Comparison of ENCODE assay signal across 23 cellular contexts in the genomic region with DNA sequence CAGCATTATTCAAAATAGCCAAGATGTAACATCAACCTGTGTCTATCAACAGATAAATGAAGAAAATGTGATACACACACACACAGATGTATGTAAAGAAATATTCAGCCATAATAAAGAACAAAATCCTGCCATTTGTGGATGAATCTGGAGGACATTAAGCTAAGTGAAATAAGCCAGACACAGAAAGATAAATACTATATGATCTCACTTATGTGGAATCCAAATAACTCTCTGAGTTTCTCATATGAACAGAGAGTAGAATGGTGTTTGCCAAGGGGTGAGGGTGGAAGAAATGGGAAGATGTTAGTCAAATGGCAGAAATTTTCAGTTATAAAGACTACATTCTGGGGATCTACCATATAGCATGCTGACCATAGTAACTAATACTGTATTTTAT.
"Had no signal": no experiment of that assay in that cellular context is flagged by ENCODE, and none has a peak within 500 bp of the region (broad histone marks: within the 10 kb centered on the region; RNA-seq: fewer than 3 reads in every experiment).

No MANE protein-coding gene starts in this region.

- H3K27ac ChIP-seq: ascending aorta, esophagus squamous epithelium, heart right ventricle, pancreas, right lobe of liver, testis, upper lobe of left lung, VCaP had no signal

- H3K9me3 ChIP-seq: ascending aorta, esophagus squamous epithelium, pancreas, right lobe of liver, testis, upper lobe of left lung had no signal

- H3K36me3 ChIP-seq: ascending aorta, esophagus squamous epithelium, heart right ventricle, pancreas, right lobe of liver, upper lobe of left lung had no signal

- ATAC-seq: activated naive CD8-positive, alpha-beta T cell treated with anti-CD3 and anti-CD28 coated beads, Interleukin-2, amount 50 U/mL, for 24 hours; heart right ventricle; left ventricle myocardium superior; naive thymus-derived CD4-positive, alpha-beta T cell; pancreas; right lobe of liver; stimulated activated memory B cell treated with anti-CD40 and anti-IgM and Interleukin-4, amounts not matched to agents 10 μg/mL and 1 μg/mL and 100 μg/mL, for 72 hours had no signal

- H3K36me3 Mint-ChIP-seq: activated naive CD4-positive, alpha-beta T cell treated with anti-CD3 and anti-CD28 coated beads, Interleukin-2, amount 10 ng/mL, durations not matched to agents 7 days and 5 days; stimulated activated memory B cell treated with anti-CD40 and anti-IgM and Interleukin-4, amounts not matched to agents 10 μg/mL and 1 μg/mL and 100 μg/mL, for 72 hours had no signal

- H3K27me3 Mint-ChIP-seq: activated naive CD4-positive, alpha-beta T cell treated with anti-CD3 and anti-CD28 coated beads, Interleukin-2, amount 10 ng/mL, durations not matched to agents 7 days and 5 days; activated naive CD8-positive, alpha-beta T cell treated with anti-CD3 and anti-CD28 coated beads, Interleukin-2, amount 50 U/mL, for 24 hours; naive thymus-derived CD4-positive, alpha-beta T cell; stimulated activated memory B cell treated with anti-CD40 and anti-IgM and Interleukin-4, amounts not matched to agents 10 μg/mL and 1 μg/mL and 100 μg/mL, for 72 hours had no signal

- H3K27me3 ChIP-seq: ascending aorta, esophagus squamous epithelium, heart right ventricle, pancreas, right lobe of liver, testis, upper lobe of left lung had no signal

- DNase-seq: activated CD4-positive, alpha-beta T cell treated with anti-CD3 and anti-CD28 coated beads, Interleukin-2, amount 50 U/mL, for 1 hour; activated CD4-positive, CD25-positive, alpha-beta regulatory T cell treated with anti-CD3 and anti-CD28 coated beads, Interleukin-2, amount 50 U/mL, for 72 hours; activated CD8-positive, alpha-beta memory T cell treated with anti-CD3 and anti-CD28 coated beads, Interleukin-2, amount 50 U/mL, for 4 hours; activated effector memory CD4-positive, alpha-beta T cell treated with Interleukin-2 at 50 U/mL for 16 hours; activated naive CD4-positive, alpha-beta T cell treated with anti-CD3 and anti-CD28 coated beads, Interleukin-2, amount 10 ng/mL, durations not matched to agents 7 days and 5 days; activated naive CD8-positive, alpha-beta T cell treated with anti-CD3 and anti-CD28 coated beads, Interleukin-2, amount 50 U/mL, for 24 hours; activated T-cell treated with anti-CD3 and anti-CD28 coated beads, Interleukin-2, amount 50 U/mL, for 48 hours; dermis blood vessel endothelial cell; effector memory CD4-positive, alpha-beta T cell; esophagus squamous epithelium; heart right ventricle; left ventricle myocardium superior; naive thymus-derived CD4-positive, alpha-beta T cell; pancreas; right lobe of liver; small intestine; stimulated activated CD4-positive, alpha-beta T cell treated with anti-CD3 and anti-CD28 coated beads, Interleukin-4, amount 100 ng/mL, for 24 hours; T-helper 2 cell; testis; upper lobe of left lung had no signal

- H3K4me3 ChIP-seq: ascending aorta, esophagus squamous epithelium, heart right ventricle, pancreas, right lobe of liver, testis, upper lobe of left lung had no signal

- H3K4me1 Mint-ChIP-seq: activated naive CD4-positive, alpha-beta T cell treated with anti-CD3 and anti-CD28 coated beads, Interleukin-2, amount 10 ng/mL, durations not matched to agents 7 days and 5 days; activated naive CD8-positive, alpha-beta T cell treated with anti-CD3 and anti-CD28 coated beads, Interleukin-2, amount 50 U/mL, for 24 hours; naive thymus-derived CD4-positive, alpha-beta T cell; stimulated activated memory B cell treated with anti-CD40 and anti-IgM and Interleukin-4, amounts not matched to agents 10 μg/mL and 1 μg/mL and 100 μg/mL, for 72 hours had no signal

- H3K4me3 Mint-ChIP-seq: activated naive CD4-positive, alpha-beta T cell treated with anti-CD3 and anti-CD28 coated beads, Interleukin-2, amount 10 ng/mL, durations not matched to agents 7 days and 5 days; activated naive CD8-positive, alpha-beta T cell treated with anti-CD3 and anti-CD28 coated beads, Interleukin-2, amount 50 U/mL, for 24 hours; naive thymus-derived CD4-positive, alpha-beta T cell; stimulated activated memory B cell treated with anti-CD40 and anti-IgM and Interleukin-4, amounts not matched to agents 10 μg/mL and 1 μg/mL and 100 μg/mL, for 72 hours had no signal

- H3K4me1 ChIP-seq: ascending aorta, esophagus squamous epithelium, heart right ventricle, pancreas, right lobe of liver, testis, upper lobe of left lung had no signal

- H3K27ac Mint-ChIP-seq: activated naive CD4-positive, alpha-beta T cell treated with anti-CD3 and anti-CD28 coated beads, Interleukin-2, amount 10 ng/mL, durations not matched to agents 7 days and 5 days; activated naive CD8-positive, alpha-beta T cell treated with anti-CD3 and anti-CD28 coated beads, Interleukin-2, amount 50 U/mL, for 24 hours; naive thymus-derived CD4-positive, alpha-beta T cell; stimulated activated memory B cell treated with anti-CD40 and anti-IgM and Interleukin-4, amounts not matched to agents 10 μg/mL and 1 μg/mL and 100 μg/mL, for 72 hours had no signal
